ENCODE assay signal across 1 cellular context in the genomic region with DNA sequence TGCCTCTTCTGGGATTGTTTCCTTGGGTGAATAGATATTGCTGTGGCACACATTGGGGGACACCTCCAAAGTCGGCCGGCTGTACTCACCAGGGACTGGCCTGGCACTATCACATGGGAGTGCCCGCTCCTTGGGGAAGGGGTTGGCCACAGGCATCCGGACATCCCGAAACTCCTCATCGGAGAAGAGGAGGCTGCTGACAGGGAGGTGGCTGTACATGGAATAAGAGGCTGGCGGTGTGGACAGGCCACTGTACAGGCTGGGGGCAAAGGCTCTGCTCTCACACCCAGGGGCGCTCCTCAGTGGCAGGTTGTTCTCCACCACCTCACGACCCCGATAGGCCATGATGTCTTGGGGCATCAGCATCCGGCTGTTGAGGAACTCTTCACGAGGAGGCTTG.
TF ChIP-seq lines count a peak whose summit lies in the region.

No MANE protein-coding gene starts in this region.

TF ChIP-seq in endothelial cell of umbilical vein, 7 proteins besides CTCF, POLR2A, EP300 and RAD21:
- no peak for TF ChIP-seq POLR2AphosphoS5 (IDR thresholded peaks at IDR 0.05; ENCODE audit: insufficient read depth, low read depth, low read length)
- TF ChIP-seq MYC (IDR thresholded peaks at IDR 0.05; ENCODE audit: low read depth, low read length): no peak
- TF ChIP-seq, protein P1, sequence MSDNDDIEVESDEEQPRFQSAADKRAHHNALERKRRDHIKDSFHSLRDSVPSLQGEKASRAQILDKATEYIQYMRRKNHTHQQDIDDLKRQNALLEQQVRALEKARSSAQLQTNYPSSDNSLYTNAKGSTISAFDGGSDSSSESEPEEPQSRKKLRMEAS (IDR thresholded peaks at IDR 0.05; ENCODE audit: insufficient read depth, insufficient read length): no peak
- no peak for TF ChIP-seq FOS (IDR thresholded peaks at IDR 0.05; ENCODE audit: borderline replicate concordance, insufficient read depth, low read length)
- no peak for TF ChIP-seq GATA2 (IDR thresholded peaks at IDR 0.05; ENCODE audit: insufficient read depth, insufficient read length, low read depth, low read length)
- no peak for TF ChIP-seq JUN (IDR thresholded peaks at IDR 0.05; ENCODE audit: borderline replicate concordance, insufficient read depth, insufficient read length, low read depth)
- no peak for TF ChIP-seq EZH2 (IDR thresholded peaks at IDR 0.05; ENCODE audit: borderline replicate concordance, low read depth, low read length, severe bottlenecking)
